17 cellular contexts compared by ENCODE assay signal in the genomic region with DNA sequence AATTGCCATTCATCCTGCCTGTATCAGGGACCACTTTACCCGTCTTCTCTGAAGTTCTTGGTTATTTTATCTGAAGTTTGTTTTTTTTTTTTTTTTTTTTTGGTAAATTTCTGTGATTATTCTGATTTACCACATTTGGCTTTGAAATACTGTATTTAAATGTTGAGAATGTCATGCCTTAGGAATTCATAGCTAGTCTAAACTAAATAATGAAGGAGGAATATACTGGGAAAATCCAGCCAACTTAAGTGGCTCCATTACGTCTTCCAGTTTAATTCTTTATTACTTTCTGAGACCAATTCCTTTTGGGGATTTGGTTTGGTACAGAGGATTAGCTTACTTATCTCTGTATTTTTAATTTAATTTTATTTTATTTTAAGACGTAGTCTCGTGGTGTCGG.
A peak's percentile ranks its signal among the peaks of the same experiment; 100 is the strongest.
DNase-seq lines count a peak whose midpoint lies in the region; ATAC-seq and TF ChIP-seq lines count a peak whose summit lies in the region.
"Had no signal": no experiment of that assay in that cellular context is flagged by ENCODE, and none has a peak within 500 bp of the region (broad histone marks: within the 10 kb centered on the region; RNA-seq: fewer than 3 reads in every experiment).

No MANE protein-coding gene starts in this region.

- no peak for DNase-seq in CD4-positive, alpha-beta T cell
- no peak for DNase-seq in activated naive CD8-positive, alpha-beta T cell treated with anti-CD3 and anti-CD28 coated beads, Interleukin-2, amount 50 U/mL, for 24 hours
- DNase-seq in chondrocyte (ENCODE audit: low spot score) (no peak), non-pigmented ciliary epithelial cell (ENCODE audit: low read depth) (peak; percentile 8), NCI-H2107 (lab: John Stamatoyannopoulos, UW) (no peak)
- DNase-seq: ACHN, BE2C, GOT3, NCI-H1436 treated with DMSO at 0.1 percent for 48 hours, NCI-H2081, NCI-H510A treated with DMSO at 0.1 percent for 48 hours, PC-9 had no signal

- H3K4me3 Mint-ChIP-seq in CD4-positive, alpha-beta T cell = no peak overlapping the region
- no peak overlapping the region for H3K4me3 Mint-ChIP-seq in activated naive CD8-positive, alpha-beta T cell treated with anti-CD3 and anti-CD28 coated beads, Interleukin-2, amount 50 U/mL, for 24 hours
- no peak overlapping the region for H3K4me3 Mint-ChIP-seq in chondrocyte (ENCODE audit: unreplicated experiment)

- no peak for ATAC-seq in CD4-positive, alpha-beta T cell (ENCODE audit: poor library complexity)
- no peak for ATAC-seq in activated naive CD8-positive, alpha-beta T cell treated with anti-CD3 and anti-CD28 coated beads, Interleukin-2, amount 50 U/mL, for 24 hours
- ATAC-seq in GM19397 (IDR thresholded peaks at IDR 0.05; ENCODE audit: unreplicated experiment) (no peak), HG02763 (IDR thresholded peaks at IDR 0.05; ENCODE audit: unreplicated experiment) (no peak)

- peak overlapping the region; percentile 51 for H3K27ac Mint-ChIP-seq in CD4-positive, alpha-beta T cell
- peak overlapping the region; percentile 54 for H3K27ac Mint-ChIP-seq in activated naive CD8-positive, alpha-beta T cell treated with anti-CD3 and anti-CD28 coated beads, Interleukin-2, amount 50 U/mL, for 24 hours
- peak overlapping the region; percentile 85 for H3K27ac Mint-ChIP-seq in chondrocyte (ENCODE audit: unreplicated experiment)

- intact Hi-C loops in CD4-positive, alpha-beta T cell (cut with DNase I, micrococcal nuclease) = no loop called here

- peaks cover 61% of the 10 kb centered on the region for H3K4me1 Mint-ChIP-seq in CD4-positive, alpha-beta T cell (ENCODE audit: low read depth)
- H3K4me1 Mint-ChIP-seq in activated naive CD8-positive, alpha-beta T cell treated with anti-CD3 and anti-CD28 coated beads, Interleukin-2, amount 50 U/mL, for 24 hours = peaks cover 44% of the 10 kb centered on the region
- H3K4me1 Mint-ChIP-seq in chondrocyte (ENCODE audit: low read depth) = peaks cover 13% of the 10 kb centered on the region

- H3K36me3 Mint-ChIP-seq in CD4-positive, alpha-beta T cell (ENCODE audit: low read depth) = peaks cover 77% of the 10 kb centered on the region
- H3K36me3 Mint-ChIP-seq in activated naive CD8-positive, alpha-beta T cell treated with anti-CD3 and anti-CD28 coated beads, Interleukin-2, amount 50 U/mL, for 24 hours (ENCODE audit: low read depth) = peaks cover 54% of the 10 kb centered on the region
- peaks cover 15% of the 10 kb centered on the region for H3K36me3 Mint-ChIP-seq in chondrocyte (ENCODE audit: low read depth)

- POLR2A ChIA-PET in CD4-positive, alpha-beta T cell (lab: Charles Lee) = interaction anchor here (1.4 kb wide), 1 partner anchor 63 kb away, joined by 6 read pairs; a partner anchor contains a TSS

- H3K9me3 ChIP-seq in CD4-positive, alpha-beta T cell (ENCODE audit: control insufficient read depth, low read length) = no peaks in the 10 kb centered on the region
- H3K9me3 ChIP-seq: BE2C, SJSA1 had no signal

- no peaks in the 10 kb centered on the region for H3K27me3 ChIP-seq in CD4-positive, alpha-beta T cell (ENCODE audit: control insufficient read depth, insufficient read depth, low read length)
- H3K27me3 ChIP-seq: BE2C, SJSA1 had no signal

- CTCF ChIA-PET in CD4-positive, alpha-beta T cell (lab: Charles Lee) = interaction anchor here (0.6 to 1.4 kb wide), 3 partner anchors 10 to 64 kb away, joined by 3 to 4 read pairs (median 3); no protein-coding TSS in a partner anchor

- no peak for TF ChIP-seq CTCF in CD4-positive, alpha-beta T cell (IDR thresholded peaks at IDR 0.05)
- TF ChIP-seq CTCF in chondrocyte (IDR thresholded peaks at IDR 0.05) = no peak

- peaks cover 2% of the 10 kb centered on the region for H3K9me3 Mint-ChIP-seq in CD4-positive, alpha-beta T cell
- H3K9me3 Mint-ChIP-seq in activated naive CD8-positive, alpha-beta T cell treated with anti-CD3 and anti-CD28 coated beads, Interleukin-2, amount 50 U/mL, for 24 hours = peaks cover 7% of the 10 kb centered on the region
- H3K9me3 Mint-ChIP-seq in chondrocyte (ENCODE audit: low read depth) = peaks cover 11% of the 10 kb centered on the region

- H3K27me3 Mint-ChIP-seq in CD4-positive, alpha-beta T cell = no peaks in the 10 kb centered on the region
- H3K27me3 Mint-ChIP-seq in activated naive CD8-positive, alpha-beta T cell treated with anti-CD3 and anti-CD28 coated beads, Interleukin-2, amount 50 U/mL, for 24 hours = no peaks in the 10 kb centered on the region
- no peaks in the 10 kb centered on the region for H3K27me3 Mint-ChIP-seq in chondrocyte (ENCODE audit: low read depth)
- H3K27me3 Mint-ChIP-seq: CD4-positive, alpha-beta memory T cell had no signal

- no peak overlapping the region for H3K27ac ChIP-seq in CD4-positive, alpha-beta T cell (ENCODE audit: low read depth, low read length)
- H3K27ac ChIP-seq: KMS-11, SJSA1 had no signal
